ENCODE assay signal across 18 cellular contexts in the genomic region with DNA sequence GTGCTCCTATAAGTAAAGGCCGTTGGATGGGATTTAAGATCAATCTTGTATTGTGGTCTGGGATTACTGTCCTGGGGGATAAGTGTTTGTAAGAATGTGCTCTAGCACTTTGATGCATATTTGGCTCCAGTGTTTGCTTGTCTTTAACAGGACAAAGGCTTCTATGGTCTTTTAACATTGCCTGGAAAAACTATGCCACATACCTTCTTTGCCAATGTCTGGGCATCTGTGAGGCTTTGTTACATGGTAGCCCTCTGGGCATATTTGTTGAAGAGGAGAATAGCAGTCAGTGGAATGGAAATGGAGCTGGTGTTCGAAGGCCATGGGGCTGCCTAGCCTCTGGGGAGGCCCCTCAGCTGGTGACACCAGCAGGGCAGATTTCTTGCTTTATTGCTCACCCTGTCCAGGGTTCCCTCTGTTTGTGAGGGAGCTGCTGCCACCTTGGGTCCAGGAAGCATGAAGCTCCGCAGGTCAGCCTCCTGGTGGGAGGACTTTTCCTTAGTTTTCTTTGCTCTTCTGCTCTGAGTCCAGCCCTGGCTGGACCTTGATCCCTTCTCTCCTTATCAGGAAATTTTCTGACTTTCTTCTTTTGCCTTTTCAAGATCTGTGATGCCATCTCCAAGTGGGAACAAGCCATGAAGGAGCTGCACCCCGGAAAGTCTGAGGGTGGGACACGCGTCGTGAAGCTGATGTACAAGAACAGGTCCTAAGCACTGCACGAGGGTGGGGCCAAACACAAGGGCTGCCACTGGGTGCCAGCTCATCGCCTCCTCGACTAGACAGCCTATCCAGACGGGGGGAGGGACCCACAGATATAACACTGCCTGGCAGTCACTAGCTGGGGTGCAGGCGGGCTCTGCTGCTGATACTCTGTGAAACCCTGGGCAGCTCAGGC. TPM values are rescaled to one million over a fixed set of nuclear protein-coding genes. Genes with fewer than 3 reads are reported as not detected.
DNase-seq lines count a peak whose midpoint lies in the region; ATAC-seq, FAIRE-seq and TF ChIP-seq lines count a peak whose summit lies in the region.
"Had no signal": no experiment of that assay in that cellular context is flagged by ENCODE, and none has a peak within 500 bp of the region (broad histone marks: within the 10 kb centered on the region; RNA-seq: fewer than 3 reads in every experiment).

No MANE protein-coding gene starts in this region.

- H3K4me3 ChIP-seq in HepG2 (replicated peaks in 1 of 3; ENCODE audit: insufficient read depth in 1 of 3, low read depth in 2 of 3, low read length in 3 of 3) (no peak overlapping the region), right lobe of liver (no peak overlapping the region), brain microvascular endothelial cell (ENCODE audit: low read depth, low read length) (no peak overlapping the region), lower lobe of right lung (no peak overlapping the region), SJCRH30 (no peak overlapping the region)
- H3K4me3 ChIP-seq: A549, PC-9 had no signal

- no peak overlapping the region for H3K4me2 ChIP-seq in HepG2 (ENCODE audit: low read depth, low read length)
- H3K4me2 ChIP-seq: A549, PC-9 had no signal

- no peak overlapping the region for H3K9ac ChIP-seq in HepG2 (ENCODE audit: insufficient read depth, low read depth, low read length)

- no TSS peak for BruUV-seq in HepG2 (replicated peaks; lab: Mats Ljungman, UMichigan)

- H3K4me1 ChIP-seq in HepG2 (ENCODE audit: insufficient read depth, low read length) (no peaks in the 10 kb centered on the region), right lobe of liver (peaks cover 0 to 8% (median 0%) of the 10 kb centered on the region in 4 donors), lower lobe of right lung (no peaks in the 10 kb centered on the region), SJCRH30 (peaks cover 4% of the 10 kb centered on the region; the same call in 1 of the 2 replicates)
- H3K4me1 ChIP-seq: A549 had no signal

- POLR2A ChIA-PET in HepG2 (lab: Yijun Ruan, JAX), result interaction anchor here (1.5 kb wide), 1 partner anchor 87 kb away, joined by 3 read pairs; no protein-coding TSS in a partner anchor

- H3K27ac ChIP-seq in HepG2 (ENCODE audit: extremely low read length, insufficient read depth, low read length) (no peak overlapping the region), right lobe of liver (no peak overlapping the region), brain microvascular endothelial cell (no peak overlapping the region), lower lobe of right lung (no peak overlapping the region), SJCRH30 (no peak overlapping the region)
- H3K27ac ChIP-seq: A549, PC-9 had no signal

- H3K79me2 ChIP-seq in HepG2 (ENCODE audit: insufficient read depth, low read length), result no peaks in the 10 kb centered on the region

- TF ChIP-seq POLR2A in HepG2 (IDR thresholded peaks at IDR 0.05; ENCODE audit: insufficient read depth in 1 of 2, low read depth in 2 of 2, low read length in 2 of 2) (no peak), right lobe of liver (IDR thresholded peaks at IDR 0.05) (no peak)

- 84% methylated on average over 10 of the region's 12 CpGs for WGBS in HepG2 (ENCODE audit: low lambda C conversion rate)
- WGBS in right lobe of liver (ENCODE audit: insufficient coverage, low coverage, low lambda C conversion rate, missing lambda C conversion rate), result 79% methylated on average over 8 of the region's 12 CpGs

- no peak for DNase-seq in HepG2 (ENCODE audit: low spot score)
- no peak for DNase-seq in right lobe of liver
- no peak for DNase-seq in brain microvascular endothelial cell
- DNase-seq in lower lobe of right lung, result peak; percentile 35
- DNase-seq in GF-D8 (lab: John Stamatoyannopoulos, UW), result no peak
- DNase-seq in SJCRH30, result no peak
- DNase-seq: DMS53, HCEC 1CT, NCI-H1436, NCI-H226, NCI-H526, PC-9 had no signal

- H4K20me1 ChIP-seq in HepG2 (ENCODE audit: insufficient read depth, low read length), result no peaks in the 10 kb centered on the region

- H3K27me3 ChIP-seq in HepG2 (ENCODE audit: control insufficient read depth in 1 of 2, insufficient read depth in 2 of 2, low read length in 2 of 2), result no peaks in the 10 kb centered on the region
- H3K27me3 ChIP-seq in right lobe of liver, result no peaks in the 10 kb centered on the region
- H3K27me3 ChIP-seq in brain microvascular endothelial cell (replicated peaks), result no peaks in the 10 kb centered on the region
- H3K27me3 ChIP-seq in lower lobe of right lung (ENCODE audit: low read depth), result no peaks in the 10 kb centered on the region
- no peaks in the 10 kb centered on the region for H3K27me3 ChIP-seq in SJCRH30

- TF ChIP-seq EP300 in HepG2 (IDR thresholded peaks at IDR 0.05; ENCODE audit: low read depth in 2 of 2, low read length in 2 of 2) (no peak), HepG2 (CRISPR knock-in tag; IDR thresholded peaks at IDR 0.05; ENCODE audit: borderline replicate concordance) (no peak)

- intact Hi-C loops in HepG2 (cut with micrococcal nuclease; ENCODE audit: unreplicated experiment) (loop anchor here (5.0 kb wide), 1 partner anchor 72 kb away; no protein-coding TSS in a partner anchor), right lobe of liver (cut with DNase I) (loop anchor here in 1 of 2 donors (10.0 kb wide), 1 partner anchor 84 kb away; no protein-coding TSS in a partner anchor), lower lobe of right lung (cut with DNase I) (no loop called here)

- in situ Hi-C loops in HepG2 (cut with HindIII; ENCODE audit: extremely low pct_ligation_motif_present, low pct_unique_long_range_greater_than_20kb) (loop anchor here (10.0 kb wide), 2 partner anchors 84 to 124 kb away; partner anchors contain the start of gene RDH12), brain microvascular endothelial cell (cut with HindIII; ENCODE audit: low pct_ligation_motif_present, low sequenced_read_pairs) (no loop called here)

- no peak overlapping the region for H2AFZ ChIP-seq in HepG2 (ENCODE audit: low read length)
- H2AFZ ChIP-seq: PC-9 had no signal

- H3K9me3 ChIP-seq in HepG2 (ENCODE audit: low read length), result no peaks in the 10 kb centered on the region
- no peaks in the 10 kb centered on the region for H3K9me3 ChIP-seq in right lobe of liver
- H3K9me3 ChIP-seq in lower lobe of right lung, result no peaks in the 10 kb centered on the region
- H3K9me3 ChIP-seq in SJCRH30 (replicated peaks), result no peaks in the 10 kb centered on the region
- H3K9me3 ChIP-seq: A549 had no signal

- TF ChIP-seq RAD21 in HepG2 (CRISPR knock-in tag; IDR thresholded peaks at IDR 0.05), result no peak

- ATAC-seq in HepG2 (peak; percentile 21; the same call in 1 of the 3 replicates), right lobe of liver (no peak), lower lobe of right lung (no peak), HG02763 (IDR thresholded peaks at IDR 0.05; ENCODE audit: unreplicated experiment) (no peak), GM21737 (IDR thresholded peaks at IDR 0.05; ENCODE audit: unreplicated experiment) (no peak)
- ATAC-seq: Right ventricle myocardium inferior had no signal

- TF ChIP-seq CTCF in HepG2 (CRISPR knock-in tag; IDR thresholded peaks at IDR 0.05), result peak; percentile 33; the same call in 1 of the 2 replicates
- TF ChIP-seq CTCF in right lobe of liver (IDR thresholded peaks at IDR 0.05), result no peak
- peak; percentile 11 for TF ChIP-seq CTCF in brain microvascular endothelial cell (IDR thresholded peaks at IDR 0.05; ENCODE audit: low read depth, low read length, missing control alignments)
- TF ChIP-seq CTCF in lower lobe of right lung (IDR thresholded peaks at IDR 0.05), result no peak

- H3K36me3 ChIP-seq in HepG2 (replicated peaks in 1 of 2; ENCODE audit: control insufficient read depth in 1 of 2, insufficient read depth in 2 of 2, low read length in 2 of 2), result peaks cover 0 to 3% of the 10 kb centered on the region in 2 experiments; a peak in 2 of 5 replicates
- H3K36me3 ChIP-seq in right lobe of liver, result no peaks in the 10 kb centered on the region
- H3K36me3 ChIP-seq in brain microvascular endothelial cell (replicated peaks), result no peaks in the 10 kb centered on the region
- no peaks in the 10 kb centered on the region for H3K36me3 ChIP-seq in lower lobe of right lung
- no peaks in the 10 kb centered on the region for H3K36me3 ChIP-seq in SJCRH30

- CTCF ChIA-PET in HepG2 (lab: Yijun Ruan, JAX; ENCODE audit: low intra/inter-chr PET ratio, low total read pairs), result no interaction called here

- FAIRE-seq in HepG2 (lab: Jason Lieb, UNC), result no peak
- FAIRE-seq: GM12891 had no signal

RNA-seq across cellular contexts. Expression of gene PIGH, which starts 19.5 kb away (rescaled TPM):
- 18.7 and 30.0 TPM in 2 replicates for total RNA-seq in HepG2 (2016; rRNA removed; fragmentation: Illumina TruSeq; extraction: Trizol)
- 23.7 and 27.0 TPM in 2 replicates for total RNA-seq in HepG2 (2016; cell fraction: cytosol; rRNA removed; fragmentation: Illumina TruSeq; extraction: Trizol; ENCODE audit: low read depth)
- total RNA-seq in HepG2 (2016; cell fraction: insoluble cytoplasmic fraction; rRNA removed; fragmentation: Illumina TruSeq; extraction: Trizol), result 19.2 and 31.7 TPM in 2 replicates
- total RNA-seq in HepG2 (2016; cell fraction: membrane; rRNA removed; fragmentation: Illumina TruSeq; extraction: Trizol), result 32.7 and 35.6 TPM in 2 replicates
- 30.3 and 31.6 TPM in 2 replicates for total RNA-seq in HepG2 (2016; cell fraction: nucleus; rRNA removed; fragmentation: Illumina TruSeq; extraction: Trizol)
- 43.5 and 53.6 TPM in 2 replicates for polyA plus RNA-seq in HepG2 (2011; rRNA removed)
- polyA plus RNA-seq in HepG2 (2011; cell fraction: cytosol; rRNA removed), result 27.5 and 43.0 TPM in 2 replicates
- 107 and 111 TPM in 2 replicates for polyA plus RNA-seq in HepG2 (2011; cell fraction: nucleus; rRNA removed)
- polyA plus RNA-seq in HepG2 (2012), result 25.2 and 35.2 TPM in 2 replicates
- 24.8 and 31.5 TPM in 2 replicates for polyA plus RNA-seq in HepG2 (2016; cell fraction: cytosol; fragmentation: Illumina TruSeq; extraction: Trizol; ENCODE audit: low read depth)
- 17.9 and 20.6 TPM in 2 replicates for polyA plus RNA-seq in HepG2 (2016; cell fraction: insoluble cytoplasmic fraction; fragmentation: Illumina TruSeq; extraction: Trizol; ENCODE audit: low read depth)
- 29.8 and 32.1 TPM in 2 replicates for polyA plus RNA-seq in HepG2 (2016; cell fraction: membrane; fragmentation: Illumina TruSeq; extraction: Trizol; ENCODE audit: low read depth)
- polyA plus RNA-seq in HepG2 (2016; cell fraction: nucleus; fragmentation: Illumina TruSeq; extraction: Trizol; ENCODE audit: insufficient read depth, low read depth), result 61.7 and 63.3 TPM in 2 replicates
- 16.6 and 25.0 TPM in 2 replicates for polyA minus RNA-seq in HepG2 (2011; rRNA and poly(A)+ RNA removed; ENCODE audit: low replicate concordance)
- polyA minus RNA-seq in HepG2 (2011; cell fraction: cytosol; rRNA and poly(A)+ RNA removed), result 19.3 and 21.0 TPM in 2 replicates
- 10.9 and 17.5 TPM in 2 replicates for polyA minus RNA-seq in HepG2 (2011; cell fraction: nucleus; rRNA and poly(A)+ RNA removed)
- 10 to 100 TPM; 12.7 to 16.0 (median 13.8) TPM for total RNA-seq in right lobe of liver
- 17.2 TPM for total RNA-seq in lower lobe of right lung
- 17.4 and 18.4 TPM in 2 replicates for total RNA-seq in SJCRH30 (2014; rRNA removed; shearing (Covaris generic))

RNA-seq across cellular contexts. Expression of gene ARG2, which starts 39.1 kb away (rescaled TPM):
- 37.5 and 59.7 TPM in 2 replicates for total RNA-seq in HepG2 (2016; rRNA removed; fragmentation: Illumina TruSeq; extraction: Trizol)
- total RNA-seq in HepG2 (2016; cell fraction: cytosol; rRNA removed; fragmentation: Illumina TruSeq; extraction: Trizol; ENCODE audit: low read depth), result 6.3 and 7.7 TPM in 2 replicates
- 39.6 and 59.5 TPM in 2 replicates for total RNA-seq in HepG2 (2016; cell fraction: insoluble cytoplasmic fraction; rRNA removed; fragmentation: Illumina TruSeq; extraction: Trizol)
- total RNA-seq in HepG2 (2016; cell fraction: membrane; rRNA removed; fragmentation: Illumina TruSeq; extraction: Trizol), result 11.9 and 12.9 TPM in 2 replicates
- total RNA-seq in HepG2 (2016; cell fraction: nucleus; rRNA removed; fragmentation: Illumina TruSeq; extraction: Trizol), result 15.1 and 17.4 TPM in 2 replicates
- polyA plus RNA-seq in HepG2 (2011; rRNA removed), result 71.2 and 73.6 TPM in 2 replicates
- polyA plus RNA-seq in HepG2 (2011; cell fraction: cytosol; rRNA removed), result 60.1 and 70.4 TPM in 2 replicates
- polyA plus RNA-seq in HepG2 (2011; cell fraction: nucleus; rRNA removed), result 17.5 and 19.4 TPM in 2 replicates
- polyA plus RNA-seq in HepG2 (2012), result 40.9 and 79.8 TPM in 2 replicates
- polyA plus RNA-seq in HepG2 (2016; cell fraction: cytosol; fragmentation: Illumina TruSeq; extraction: Trizol; ENCODE audit: low read depth), result 6.2 and 6.3 TPM in 2 replicates
- 53.1 and 54.4 TPM in 2 replicates for polyA plus RNA-seq in HepG2 (2016; cell fraction: insoluble cytoplasmic fraction; fragmentation: Illumina TruSeq; extraction: Trizol; ENCODE audit: low read depth)
- polyA plus RNA-seq in HepG2 (2016; cell fraction: membrane; fragmentation: Illumina TruSeq; extraction: Trizol; ENCODE audit: low read depth), result 9.5 and 9.6 TPM in 2 replicates
- polyA plus RNA-seq in HepG2 (2016; cell fraction: nucleus; fragmentation: Illumina TruSeq; extraction: Trizol; ENCODE audit: insufficient read depth, low read depth), result 17.5 and 21.2 TPM in 2 replicates
- polyA minus RNA-seq in HepG2 (2011; rRNA and poly(A)+ RNA removed; ENCODE audit: low replicate concordance), result 30.7 and 305 TPM in 2 replicates
- 47.9 and 62.8 TPM in 2 replicates for polyA minus RNA-seq in HepG2 (2011; cell fraction: cytosol; rRNA and poly(A)+ RNA removed)
- 28.6 and 33.4 TPM in 2 replicates for polyA minus RNA-seq in HepG2 (2011; cell fraction: nucleus; rRNA and poly(A)+ RNA removed)
- 1 to 10 TPM in 3 of 6 experiments, under 1 TPM in 2, not detected in 1; 0.92 to 3.3 (median 1.7) TPM for total RNA-seq in right lobe of liver
- 0.77 TPM for total RNA-seq in lower lobe of right lung
- 8.6 and 9.7 TPM in 2 replicates for total RNA-seq in SJCRH30 (2014; rRNA removed; shearing (Covaris generic))

RNA-seq across cellular contexts. Expression of gene PLEKHH1, which starts 47.5 kb away (rescaled TPM):
- total RNA-seq in HepG2 (2016; rRNA removed; fragmentation: Illumina TruSeq; extraction: Trizol) (4.8 and 8.6 TPM in 2 replicates), right lobe of liver (1 to 10 TPM; 1.9 to 4.1 (median 3.0) TPM), lower lobe of right lung (4.6 TPM)
- 3.3 and 4.8 TPM in 2 replicates for total RNA-seq in HepG2 (2016; cell fraction: cytosol; rRNA removed; fragmentation: Illumina TruSeq; extraction: Trizol; ENCODE audit: low read depth)
- total RNA-seq in HepG2 (2016; cell fraction: insoluble cytoplasmic fraction; rRNA removed; fragmentation: Illumina TruSeq; extraction: Trizol), result 4.6 and 7.6 TPM in 2 replicates
- 3.6 and 3.9 TPM in 2 replicates for total RNA-seq in HepG2 (2016; cell fraction: membrane; rRNA removed; fragmentation: Illumina TruSeq; extraction: Trizol)
- total RNA-seq in HepG2 (2016; cell fraction: nucleus; rRNA removed; fragmentation: Illumina TruSeq; extraction: Trizol), result 12.0 and 12.8 TPM in 2 replicates
- polyA plus RNA-seq in HepG2 (2011; rRNA removed), result 15.4 and 15.8 TPM in 2 replicates
- 5.2 and 5.8 TPM in 2 replicates for polyA plus RNA-seq in HepG2 (2011; cell fraction: cytosol; rRNA removed)
- 49.9 and 50.8 TPM in 2 replicates for polyA plus RNA-seq in HepG2 (2011; cell fraction: nucleus; rRNA removed)
- polyA plus RNA-seq in HepG2 (2012), result 7.8 and 9.0 TPM in 2 replicates
- polyA plus RNA-seq in HepG2 (2016; cell fraction: cytosol; fragmentation: Illumina TruSeq; extraction: Trizol; ENCODE audit: low read depth), result 0.53 and 0.76 TPM in 2 replicates
- polyA plus RNA-seq in HepG2 (2016; cell fraction: insoluble cytoplasmic fraction; fragmentation: Illumina TruSeq; extraction: Trizol; ENCODE audit: low read depth), result 4.0 and 7.4 TPM in 2 replicates
- 1.5 TPM in 2 replicates for polyA plus RNA-seq in HepG2 (2016; cell fraction: membrane; fragmentation: Illumina TruSeq; extraction: Trizol; ENCODE audit: low read depth)
- 35.8 and 36.7 TPM in 2 replicates for polyA plus RNA-seq in HepG2 (2016; cell fraction: nucleus; fragmentation: Illumina TruSeq; extraction: Trizol; ENCODE audit: insufficient read depth, low read depth)
- 14.0 and 15.2 TPM in 2 replicates for polyA minus RNA-seq in HepG2 (2011; rRNA and poly(A)+ RNA removed; ENCODE audit: low replicate concordance)
- polyA minus RNA-seq in HepG2 (2011; cell fraction: cytosol; rRNA and poly(A)+ RNA removed), result 4.4 and 6.2 TPM in 2 replicates
- polyA minus RNA-seq in HepG2 (2011; cell fraction: nucleus; rRNA and poly(A)+ RNA removed), result 22.7 and 29.6 TPM in 2 replicates
- total RNA-seq in SJCRH30 (2014; rRNA removed; shearing (Covaris generic)), result 0.30 and 0.75 TPM in 2 replicates
- polyA plus RNA-seq: CD14-positive monocyte had no signal

Comparison
In these comparisons a context has a peak if more than half of its experiments do, and no peak if none do; other contexts are left out.
1. CTCF ChIP-seq: peak in HepG2 (single experiment) and brain microvascular endothelial cell (single experiment); none in right lobe of liver (0 of 4) and lower lobe of right lung (single experiment).